14 cellular contexts compared by ENCODE assay signal in the genomic region with DNA sequence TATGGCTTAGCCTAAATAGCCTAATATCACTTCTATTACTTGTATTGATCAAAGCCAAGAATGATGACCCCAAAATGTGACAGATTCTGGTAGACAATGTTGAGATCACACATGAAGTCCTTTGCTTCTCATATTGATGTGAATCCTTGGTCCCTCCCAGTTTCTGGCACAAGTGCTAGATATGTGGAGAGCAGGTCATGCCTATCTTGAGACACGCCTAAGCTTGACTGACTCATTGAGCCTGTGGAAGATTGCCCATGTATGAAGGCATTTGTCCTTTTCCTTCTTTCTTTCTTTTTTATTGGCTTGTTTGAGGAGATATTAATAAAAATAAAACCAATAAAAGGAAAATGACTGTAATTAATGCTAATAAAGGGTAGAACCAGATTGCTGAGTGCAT. TPM values are rescaled to one million over a fixed set of nuclear protein-coding genes. Genes with fewer than 3 reads are reported as not detected.
DNase-seq lines count a peak whose midpoint lies in the region; ATAC-seq and TF ChIP-seq lines count a peak whose summit lies in the region.
"Had no signal": no experiment of that assay in that cellular context is flagged by ENCODE, and none has a peak within 500 bp of the region (broad histone marks: within the 10 kb centered on the region; RNA-seq: fewer than 3 reads in every experiment).

No MANE protein-coding gene starts in this region.

- H3K27me3 ChIP-seq in mammary epithelial cell (ENCODE audit: insufficient read depth, low read length) (no peaks in the 10 kb centered on the region), psoas muscle (ENCODE audit: insufficient read depth in 3 of 3, low read length in 2 of 3) (no peaks in the 10 kb centered on the region), ovary (no peaks in the 10 kb centered on the region)
- H3K27me3 ChIP-seq: BLaER1 had no signal

- H3K4me1 Mint-ChIP-seq in MCF 10A (ENCODE audit: insufficient read depth, unreplicated experiment) = no peaks in the 10 kb centered on the region

- no peaks in the 10 kb centered on the region for H3K36me3 Mint-ChIP-seq in MCF 10A (ENCODE audit: insufficient read depth, unreplicated experiment)

- in situ Hi-C loops in mammary epithelial cell (cut with MboI; ENCODE audit: low sequenced_read_pairs in 2 of 2) = no loop called here

- no peaks in the 10 kb centered on the region for H3K9me3 ChIP-seq in mammary epithelial cell (replicated peaks; ENCODE audit: insufficient read depth, low read length)
- no peaks in the 10 kb centered on the region for H3K9me3 ChIP-seq in psoas muscle
- H3K9me3 ChIP-seq in ovary = no peaks in the 10 kb centered on the region
- H3K9me3 ChIP-seq: BLaER1 had no signal

- 92% methylated on average over 1 of the region's 1 CpG for WGBS in mammary epithelial cell (ENCODE audit: low coverage, missing lambda C conversion rate)
- 27 to 48% (median 33%) methylated on average over 1 of the region's 1 CpG for WGBS in psoas muscle, 3 donors
- WGBS in ovary, 3 donors = 83 to 89% (median 88%) methylated on average over 1 of the region's 1 CpG

- TF ChIP-seq EP300 in ovary (IDR thresholded peaks at IDR 0.05) = no peak

- no peak overlapping the region for H3K4me3 ChIP-seq in mammary epithelial cell (replicated peaks in 1 of 3; ENCODE audit: insufficient read depth in 1 of 3, low read depth in 2 of 3, low read length in 3 of 3)
- H3K4me3 ChIP-seq in epithelial cell of esophagus (ENCODE audit: low read length) = no peak overlapping the region
- H3K4me3 ChIP-seq in psoas muscle = no peak overlapping the region
- no peak overlapping the region for H3K4me3 ChIP-seq in ovary
- H3K4me3 ChIP-seq: BLaER1 had no signal

- TF ChIP-seq CTCF in MCF 10A (IDR thresholded peaks at IDR 0.05; ENCODE audit: unreplicated experiment) = no peak
- TF ChIP-seq CTCF in mammary epithelial cell (conservative IDR thresholded peaks at IDR 0.05 in 1 of 2, IDR thresholded peaks at IDR 0.05 in 1 of 2; ENCODE audit: extremely low read depth in 1 of 2, insufficient read depth in 1 of 2, low read depth in 1 of 2, low read length in 2 of 2) = no peak
- no peak for TF ChIP-seq CTCF in epithelial cell of esophagus (IDR thresholded peaks at IDR 0.05; ENCODE audit: insufficient read depth, low read depth, low read length, missing control alignments)
- TF ChIP-seq CTCF in psoas muscle (IDR thresholded peaks at IDR 0.05) = no peak
- TF ChIP-seq CTCF in ovary (IDR thresholded peaks at IDR 0.05) = no peak

- CTCF ChIA-PET in MCF 10A (lab: Yijun Ruan, JAX) = interaction anchor here (1.0 kb wide), 1 partner anchor 253 kb away, joined by 3 read pairs; no protein-coding TSS in a partner anchor
- CTCF ChIA-PET in mammary epithelial cell (lab: Charles Lee; ENCODE audit: low non-redundant PET) = no interaction called here

- ATAC-seq in psoas muscle = peak; percentile 76 to 82 (median 79)
- ATAC-seq: HepG2 had no signal

- H3K4me3 Mint-ChIP-seq in MCF 10A (ENCODE audit: unreplicated experiment) = no peak overlapping the region
- H3K4me3 Mint-ChIP-seq: HFFc6 had no signal

- no peak overlapping the region for H3K27ac Mint-ChIP-seq in MCF 10A (ENCODE audit: low read depth, unreplicated experiment)
- H3K27ac Mint-ChIP-seq: HFFc6 had no signal

- no peaks in the 10 kb centered on the region for H3K27me3 Mint-ChIP-seq in MCF 10A (ENCODE audit: insufficient read depth, unreplicated experiment)

- H4K20me1 ChIP-seq in mammary epithelial cell (ENCODE audit: insufficient read depth, low read length) = no peaks in the 10 kb centered on the region
- H4K20me1 ChIP-seq: BLaER1 had no signal

- H3K9ac ChIP-seq in mammary epithelial cell (ENCODE audit: insufficient read depth, low read length) = no peak overlapping the region
- H3K9ac ChIP-seq: BLaER1 had no signal

- POLR2A ChIA-PET in MCF 10A (lab: Yijun Ruan, JAX) = no interaction called here

- no peak overlapping the region for H2AFZ ChIP-seq in mammary epithelial cell (ENCODE audit: low read depth, low read length)

- H3K4me1 ChIP-seq in mammary epithelial cell (ENCODE audit: insufficient read depth, low read length) (no peaks in the 10 kb centered on the region), psoas muscle (peaks cover 28% of the 10 kb centered on the region), ovary (ENCODE audit: insufficient read depth) (no peaks in the 10 kb centered on the region)
- H3K4me1 ChIP-seq: BLaER1 had no signal

- no peak overlapping the region for H3K27ac ChIP-seq in mammary epithelial cell (ENCODE audit: insufficient read depth, low read depth, low read length)
- H3K27ac ChIP-seq in psoas muscle = peak overlapping the region; percentile 79
- no peak overlapping the region for H3K27ac ChIP-seq in ovary
- H3K27ac ChIP-seq: 22Rv1, BLaER1 had no signal

- dilution Hi-C loops in mammary epithelial cell (cut with HindIII; ENCODE audit: low sequenced_read_pairs) = no loop called here

- H3K4me2 ChIP-seq in mammary epithelial cell (ENCODE audit: insufficient read depth, low read depth, low read length) = no peak overlapping the region
- H3K4me2 ChIP-seq: BLaER1 had no signal

- no peaks in the 10 kb centered on the region for H3K79me2 ChIP-seq in mammary epithelial cell (ENCODE audit: insufficient read depth, low read length)

- intact Hi-C loops in MCF 10A (cut with micrococcal nuclease) (no loop called here), mammary epithelial cell (cut with micrococcal nuclease) (no loop called here), psoas muscle (cut with DNase I) (loop anchor here in 1 of 2 donors (10.0 kb wide), 1 partner anchor 119 kb away; no protein-coding TSS in a partner anchor), ovary (cut with DNase I) (no loop called here)

- H3K36me3 ChIP-seq in mammary epithelial cell (ENCODE audit: insufficient read depth, low read length) (no peaks in the 10 kb centered on the region), psoas muscle (ENCODE audit: insufficient read depth in 1 of 2, low read depth in 1 of 2) (no peaks in the 10 kb centered on the region), ovary (no peaks in the 10 kb centered on the region)
- H3K36me3 ChIP-seq: BLaER1 had no signal

- BruUV-seq in MCF 10A (replicated peaks; lab: Mats Ljungman, UMichigan) (no TSS peak), mammary epithelial cell (replicated peaks; lab: Mats Ljungman, UMichigan) (no TSS peak)

- H3K9me3 Mint-ChIP-seq in MCF 10A (ENCODE audit: unreplicated experiment) = peaks cover 9% of the 10 kb centered on the region

- TF ChIP-seq POLR2A in ovary (IDR thresholded peaks at IDR 0.05) = no peak

- DNase-seq in MCF 10A (ENCODE audit: unreplicated experiment) = peak; percentile 5
- no peak for DNase-seq in mammary epithelial cell
- DNase-seq in epithelial cell of esophagus (ENCODE audit: low read depth) = peak; percentile 29
- no peak for DNase-seq in psoas muscle
- DNase-seq in NOMO-1 treated with DMSO at 0.1 percent for 48 hours (lab: John Stamatoyannopoulos, UW; ENCODE audit: unreplicated experiment) = no peak
- DNase-seq in ovary = no peak
- DNase-seq in NK-92 treated with Interleukin-12 subunit alpha and Interleukin-12 subunit beta, amount 100 ng/mL, for 24 hours (lab: John Stamatoyannopoulos, UW) = no peak
- DNase-seq: DMS53, GF-D8, HCEC 1CT, HFFc6 had no signal

RNA-seq across cellular contexts. Expression of gene TMEM108, which starts 54.0 kb away (rescaled TPM):
- total RNA-seq in MCF 10A (2022) (not detected in 2 replicates), mammary epithelial cell (under 1 TPM in 1 of 2 donors, not detected in 1; 0.50 TPM), psoas muscle (10 to 100 TPM in 1 of 4 donors, 1 to 10 TPM in 3; 5.2 to 10.5 (median 7.5) TPM), ovary (under 1 TPM in 5 of 7 donors, not detected in 2; under 0.01 to 0.84 (median 0.27) TPM)
- polyA plus RNA-seq in mammary epithelial cell (not detected), psoas muscle (1 to 10 TPM; 2.4 to 8.1 (median 4.5) TPM), ovary (1 to 10 TPM in 1 of 2 donors, under 1 TPM in 1; 0.61 to 4.2 TPM)
- not detected for polyA minus RNA-seq in mammary epithelial cell
- total RNA-seq: HepG2, HFFc6 had no signal
- polyA plus RNA-seq: HepG2 had no signal

Comparison
In these comparisons a context has a peak if more than half of its experiments do, and no peak if none do; other contexts are left out.
1. DNase-seq: peak in MCF 10A (single experiment) and epithelial cell of esophagus (single experiment); none in mammary epithelial cell (single experiment), psoas muscle (0 of 2), NOMO-1 treated with DMSO at 0.1 percent for 48 hours (single experiment), ovary (0 of 5) and NK-92 treated with Interleukin-12 subunit alpha and Interleukin-12 subunit beta, amount 100 ng/mL, for 24 hours (single experiment).